Comparison of ENCODE assay signal across 10 cellular contexts in the genomic region with DNA sequence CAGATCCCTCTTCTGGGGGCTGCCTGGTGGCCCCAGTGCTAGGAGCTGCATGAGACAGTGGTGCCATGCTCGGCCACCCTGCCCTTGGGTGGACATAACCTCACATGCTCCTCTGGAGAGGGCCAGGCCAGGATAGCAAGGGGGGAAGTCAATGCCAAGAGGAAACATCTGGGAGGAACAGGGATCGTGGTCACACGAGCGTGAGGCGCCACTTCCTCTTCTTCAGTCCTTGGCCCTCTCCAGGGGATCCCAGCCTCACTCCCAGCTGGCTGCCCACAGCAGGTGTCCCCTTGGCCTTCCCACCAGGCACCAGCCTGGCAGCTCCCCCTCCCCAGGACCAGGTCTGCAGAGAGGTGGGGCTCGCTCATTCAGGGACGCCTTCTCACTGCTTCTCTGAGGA. TPM values are rescaled to one million over a fixed set of nuclear protein-coding genes. Genes with fewer than 3 reads are reported as not detected.
DNase-seq lines count a peak whose midpoint lies in the region; ATAC-seq and TF ChIP-seq lines count a peak whose summit lies in the region.
"Had no signal": no experiment of that assay in that cellular context is flagged by ENCODE, and none has a peak within 500 bp of the region (broad histone marks: within the 10 kb centered on the region; RNA-seq: fewer than 3 reads in every experiment).

No MANE protein-coding gene starts in this region.

- H2AK5ac ChIP-seq in IMR-90 (ENCODE audit: low read depth, low read length) = peak overlapping the region; percentile 53; the same call in 1 of the 2 replicates

- H3K4me1 Mint-ChIP-seq in Calu3 (ENCODE audit: low read depth, unreplicated experiment) = peaks cover 24% of the 10 kb centered on the region

- H3K9ac ChIP-seq in IMR-90 (ENCODE audit: low read depth, low read length) (no peak overlapping the region), colonic mucosa (ENCODE audit: low read depth in 2 of 2, low read length in 2 of 2) (no peak overlapping the region)

- TF ChIP-seq POLR2A in IMR-90 (IDR thresholded peaks at IDR 0.05; ENCODE audit: low read depth, low read length) = no peak

- TF ChIP-seq CTCF in AG10803 (conservative IDR thresholded peaks at IDR 0.05; ENCODE audit: low read length) = no peak
- no peak for TF ChIP-seq CTCF in IMR-90 (conservative IDR thresholded peaks at IDR 0.05; ENCODE audit: low read depth, low read length)
- TF ChIP-seq CTCF in colonic mucosa (IDR thresholded peaks at IDR 0.05) = no peak
- no peak for TF ChIP-seq CTCF in mucosa of descending colon (IDR thresholded peaks at IDR 0.05)
- TF ChIP-seq CTCF in Calu3 (IDR thresholded peaks at IDR 0.05; ENCODE audit: unreplicated experiment) = no peak

- intact Hi-C loops in IMR-90 (cut with micrococcal nuclease) = no loop called here
- intact Hi-C loops in colonic mucosa (cut with DNase I) = no loop called here
- intact Hi-C loops in mucosa of descending colon (cut with DNase I, micrococcal nuclease) = no loop called here
- intact Hi-C loops in Calu3 (cut with micrococcal nuclease; ENCODE audit: unreplicated experiment) = no loop called here

- H3K27me3 ChIP-seq in IMR-90 (ENCODE audit: control insufficient read depth, insufficient read depth, low read length) (no peaks in the 10 kb centered on the region), colonic mucosa (no peaks in the 10 kb centered on the region)

- 0 out of 2 replicates have a peak overlapping the region, but pooled peaks have one; percentile 5 for H3K4ac ChIP-seq in IMR-90 (ENCODE audit: low read depth, low read length)

- H3K27ac ChIP-seq in IMR-90 (ENCODE audit: insufficient read depth, low read length) = no peak overlapping the region
- peak overlapping the region; percentile 12 for H3K27ac ChIP-seq in colonic mucosa
- H3K27ac ChIP-seq: VCaP had no signal

- no peak overlapping the region for H3K4me3 Mint-ChIP-seq in Calu3 (ENCODE audit: low read depth, unreplicated experiment)

- peak overlapping the region; percentile 14 for H2AFZ ChIP-seq in IMR-90 (replicated peaks; ENCODE audit: low read length, poor library complexity)

- H3K27me3 Mint-ChIP-seq in Calu3 (ENCODE audit: unreplicated experiment) = no peaks in the 10 kb centered on the region

- H3K4me2 ChIP-seq in IMR-90 (ENCODE audit: low read depth, low read length) = no peak overlapping the region

- H3K23ac ChIP-seq in IMR-90 (ENCODE audit: low read depth, low read length) = no peak overlapping the region

- CTCF ChIA-PET in IMR-90 (lab: Yijun Ruan, JAX) (no interaction called here), Calu3 (lab: Charles Lee) (no interaction called here)

- dilution Hi-C loops in IMR-90 (cut with HindIII; ENCODE audit: low sequenced_read_pairs, unreplicated experiment) = no loop called here

- no peak overlapping the region for H2BK15ac ChIP-seq in IMR-90 (ENCODE audit: low read depth, low read length)

- no peak for TF ChIP-seq RAD21 in IMR-90 (IDR thresholded peaks at IDR 0.05; ENCODE audit: low read length)

- no peak overlapping the region for H3K14ac ChIP-seq in IMR-90 (replicated peaks; ENCODE audit: low read depth, low read length)

- ATAC-seq in IMR-90 (ENCODE audit: low read depth) (no peak), mucosa of descending colon (peak; percentile 7), GM21619 (IDR thresholded peaks at IDR 0.05; ENCODE audit: unreplicated experiment) (no peak)

- H4K91ac ChIP-seq in IMR-90 (ENCODE audit: insufficient read depth, low read depth, low read length) = peak overlapping the region; percentile 10; the same call in 1 of the 2 replicates

- no peaks in the 10 kb centered on the region for H3K9me3 Mint-ChIP-seq in Calu3 (ENCODE audit: low read depth, unreplicated experiment)

- H3K56ac ChIP-seq in IMR-90 (ENCODE audit: extremely low read depth, insufficient read depth, low read length) = no peak overlapping the region

- BruUV-seq in IMR-90 (replicated peaks; lab: Mats Ljungman, UMichigan) (no TSS peak), Calu3 (replicated peaks; lab: Mats Ljungman, UMichigan) (no TSS peak)

- H3K79me1 ChIP-seq in IMR-90 (ENCODE audit: low read depth in 1 of 2, low read length in 2 of 2) = peaks cover 36 to 53% of the 10 kb centered on the region in 2 experiments

- no peak overlapping the region for H3K4me3 ChIP-seq in AG10803 (ENCODE audit: low read length)
- H3K4me3 ChIP-seq in IMR-90 (ENCODE audit: insufficient read depth, low read depth, low read length) = no peak overlapping the region
- H3K4me3 ChIP-seq in colonic mucosa = no peak overlapping the region
- H3K4me3 ChIP-seq in mucosa of descending colon = no peak overlapping the region

- peak overlapping the region; percentile 62 for H2AK9ac ChIP-seq in IMR-90 (replicated peaks; ENCODE audit: low read depth, low read length, poor library complexity)

- H3K18ac ChIP-seq in IMR-90 (ENCODE audit: low read depth, low read length) = no peak overlapping the region

- no peak overlapping the region for H2BK120ac ChIP-seq in IMR-90 (ENCODE audit: low read depth, low read length)

- no peak overlapping the region for H2BK20ac ChIP-seq in IMR-90 (ENCODE audit: low read depth, low read length)

- peak; percentile 18 for DNase-seq in AG10803 (ENCODE audit: low read depth)
- DNase-seq in IMR-90 = no peak
- DNase-seq in colonic mucosa = no peak
- peak in 2 of 3 donors; percentile 49 to 75 for DNase-seq in mucosa of descending colon
- no peak for DNase-seq in AG08395 (ENCODE audit: low spot score)
- no peak for DNase-seq in Calu3
- no peak for DNase-seq in NCI-H1694 treated with DMSO at 0.1 percent for 48 hours (lab: John Stamatoyannopoulos, UW)
- DNase-seq: activated naive CD4-positive, alpha-beta T cell had no signal

- H3K9me1 ChIP-seq in IMR-90 (ENCODE audit: insufficient read depth, low read length) = peaks cover 29% of the 10 kb centered on the region

- H3K36me3 Mint-ChIP-seq in Calu3 (ENCODE audit: insufficient read depth, unreplicated experiment) = peaks cover 6% of the 10 kb centered on the region

- no peak overlapping the region for H3K27ac Mint-ChIP-seq in Calu3 (ENCODE audit: unreplicated experiment)

- in situ Hi-C loops in IMR-90 (cut with MboI; ENCODE audit: low sequenced_read_pairs) = no loop called here

- H4K20me1 ChIP-seq in IMR-90 (ENCODE audit: insufficient read depth, low read length) = peaks cover 3% of the 10 kb centered on the region

- H4K8ac ChIP-seq in IMR-90 (ENCODE audit: low read depth in 2 of 2, low read length in 2 of 2) = no peak overlapping the region

- no CpG with 5 or more reads among the region's 7 CpGs for WGBS in IMR-90 (ENCODE audit: extremely low coverage in 2 of 2, insufficient read length in 1 of 2), 2 experiments

- H3K4me1 ChIP-seq in IMR-90 (ENCODE audit: control insufficient read depth, insufficient read depth, low read length) (peaks cover 26% of the 10 kb centered on the region), colonic mucosa (peaks cover 15% of the 10 kb centered on the region), mucosa of descending colon (ENCODE audit: low read depth) (peaks cover 40% of the 10 kb centered on the region)

- POLR2A ChIA-PET in IMR-90 (lab: Charles Lee; ENCODE audit: unreplicated experiment) = no interaction called here

- H3K36me3 ChIP-seq in IMR-90 (ENCODE audit: control insufficient read depth, insufficient read depth, low read length) = no peaks in the 10 kb centered on the region; the same call in none of the 2 replicates
- H3K36me3 ChIP-seq in colonic mucosa = no peaks in the 10 kb centered on the region
- no peaks in the 10 kb centered on the region for H3K36me3 ChIP-seq in mucosa of descending colon (ENCODE audit: low read depth)

- H4K5ac ChIP-seq in IMR-90 (ENCODE audit: low read depth, low read length) = no peak overlapping the region

- no peak overlapping the region for H2BK5ac ChIP-seq in IMR-90 (ENCODE audit: low read depth, low read length, poor library complexity, severe bottlenecking)

- H3K9me3 ChIP-seq in IMR-90 (ENCODE audit: control insufficient read depth, insufficient read depth, low read length) = no peaks in the 10 kb centered on the region
- no peaks in the 10 kb centered on the region for H3K9me3 ChIP-seq in colonic mucosa
- no peaks in the 10 kb centered on the region for H3K9me3 ChIP-seq in mucosa of descending colon

TF ChIP-seq in IMR-90, 13 proteins besides CTCF, POLR2A, EP300 and RAD21:
- no peak for TF ChIP-seq RCOR1 (IDR thresholded peaks at IDR 0.05; ENCODE audit: insufficient replicate concordance, low read length)
- no peak for TF ChIP-seq CHD1 (IDR thresholded peaks at IDR 0.05; ENCODE audit: low read depth, low read length)
- no peak for TF ChIP-seq CEBPB (IDR thresholded peaks at IDR 0.05; ENCODE audit: low read depth, low read length)
- TF ChIP-seq MXI1 (IDR thresholded peaks at IDR 0.05; ENCODE audit: borderline replicate concordance, low read depth, low read length) = no peak
- TF ChIP-seq, protein P1, sequence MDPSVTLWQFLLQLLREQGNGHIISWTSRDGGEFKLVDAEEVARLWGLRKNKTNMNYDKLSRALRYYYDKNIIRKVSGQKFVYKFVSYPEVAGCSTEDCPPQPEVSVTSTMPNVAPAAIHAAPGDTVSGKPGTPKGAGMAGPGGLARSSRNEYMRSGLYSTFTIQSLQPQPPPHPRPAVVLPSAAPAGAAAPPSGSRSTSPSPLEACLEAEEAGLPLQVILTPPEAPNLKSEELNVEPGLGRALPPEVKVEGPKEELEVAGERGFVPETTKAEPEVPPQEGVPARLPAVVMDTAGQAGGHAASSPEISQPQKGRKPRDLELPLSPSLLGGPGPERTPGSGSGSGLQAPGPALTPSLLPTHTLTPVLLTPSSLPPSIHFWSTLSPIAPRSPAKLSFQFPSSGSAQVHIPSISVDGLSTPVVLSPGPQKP (IDR thresholded peaks at IDR 0.05; ENCODE audit: borderline replicate concordance, low read depth, low read length) = no peak
- no peak for TF ChIP-seq RFX5 (IDR thresholded peaks at IDR 0.05; ENCODE audit: low read depth, low read length)
- no peak for TF ChIP-seq MAZ (IDR thresholded peaks at IDR 0.05; ENCODE audit: borderline replicate concordance, low read depth, low read length)
- TF ChIP-seq FOS (IDR thresholded peaks at IDR 0.05; ENCODE audit: low read depth, low read length) = no peak
- TF ChIP-seq SMC3 (IDR thresholded peaks at IDR 0.05; ENCODE audit: low read depth, low read length) = no peak
- no peak for TF ChIP-seq NFE2L2 (IDR thresholded peaks at IDR 0.05; ENCODE audit: low read depth, low read length)
- TF ChIP-seq BHLHE40 (IDR thresholded peaks at IDR 0.05; ENCODE audit: low read depth, low read length) = no peak

RNA-seq across cellular contexts. Expression of a gene that starts 28.6 kb away (rescaled TPM):
- total RNA-seq in IMR-90 (2012; rRNA removed) (40.7 and 48.9 TPM in 2 replicates), colonic mucosa (10 to 100 TPM; 43.2 to 46.6 TPM), mucosa of descending colon (10 to 100 TPM; 51.8 to 70.8 (median 56.2) TPM), Calu3 (2022) (26.1 and 26.4 TPM in 2 replicates)
- polyA plus RNA-seq in IMR-90 (2012; rRNA removed) = 29.8 and 31.7 TPM in 2 replicates
- polyA plus RNA-seq in IMR-90 (2012; cell fraction: cytosol; rRNA removed) = 22.3 and 23.4 TPM in 2 replicates
- polyA plus RNA-seq in IMR-90 (2012; cell fraction: nucleus; rRNA removed; ENCODE audit: low replicate concordance) = 23.4 and 27.7 TPM in 2 replicates

Comparison
In these comparisons a context has a peak if more than half of its experiments do, and no peak if none do; other contexts are left out.
1. DNase-seq: peak in AG10803 (single experiment) and mucosa of descending colon (2 of 3); none in IMR-90 (single experiment), colonic mucosa (single experiment), AG08395 (single experiment), Calu3 (single experiment) and NCI-H1694 treated with DMSO at 0.1 percent for 48 hours (single experiment).